In genomic region chr19:46408611-46409039, GRCh38 we compare ENCODE assay signal across 1 cellular context.
TF ChIP-seq lines count a peak whose summit lies in the region.

No MANE protein-coding gene starts in this region.

TF ChIP-seq in GM23338, 12 proteins besides CTCF, POLR2A, EP300 and RAD21 (continued from another document):
- TF ChIP-seq, protein P1, sequence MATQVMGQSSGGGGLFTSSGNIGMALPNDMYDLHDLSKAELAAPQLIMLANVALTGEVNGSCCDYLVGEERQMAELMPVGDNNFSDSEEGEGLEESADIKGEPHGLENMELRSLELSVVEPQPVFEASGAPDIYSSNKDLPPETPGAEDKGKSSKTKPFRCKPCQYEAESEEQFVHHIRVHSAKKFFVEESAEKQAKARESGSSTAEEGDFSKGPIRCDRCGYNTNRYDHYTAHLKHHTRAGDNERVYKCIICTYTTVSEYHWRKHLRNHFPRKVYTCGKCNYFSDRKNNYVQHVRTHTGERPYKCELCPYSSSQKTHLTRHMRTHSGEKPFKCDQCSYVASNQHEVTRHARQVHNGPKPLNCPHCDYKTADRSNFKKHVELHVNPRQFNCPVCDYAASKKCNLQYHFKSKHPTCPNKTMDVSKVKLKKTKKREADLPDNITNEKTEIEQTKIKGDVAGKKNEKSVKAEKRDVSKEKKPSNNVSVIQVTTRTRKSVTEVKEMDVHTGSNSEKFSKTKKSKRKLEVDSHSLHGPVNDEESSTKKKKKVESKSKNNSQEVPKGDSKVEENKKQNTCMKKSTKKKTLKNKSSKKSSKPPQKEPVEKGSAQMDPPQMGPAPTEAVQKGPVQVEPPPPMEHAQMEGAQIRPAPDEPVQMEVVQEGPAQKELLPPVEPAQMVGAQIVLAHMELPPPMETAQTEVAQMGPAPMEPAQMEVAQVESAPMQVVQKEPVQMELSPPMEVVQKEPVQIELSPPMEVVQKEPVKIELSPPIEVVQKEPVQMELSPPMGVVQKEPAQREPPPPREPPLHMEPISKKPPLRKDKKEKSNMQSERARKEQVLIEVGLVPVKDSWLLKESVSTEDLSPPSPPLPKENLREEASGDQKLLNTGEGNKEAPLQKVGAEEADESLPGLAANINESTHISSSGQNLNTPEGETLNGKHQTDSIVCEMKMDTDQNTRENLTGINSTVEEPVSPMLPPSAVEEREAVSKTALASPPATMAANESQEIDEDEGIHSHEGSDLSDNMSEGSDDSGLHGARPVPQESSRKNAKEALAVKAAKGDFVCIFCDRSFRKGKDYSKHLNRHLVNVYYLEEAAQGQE (IDR thresholded peaks at IDR 0.05; ENCODE audit: unreplicated experiment) = no peak
- TF ChIP-seq ZNF114 (CRISPR knock-in tag; IDR thresholded peaks at IDR 0.05) = no peak
- TF ChIP-seq NANOG (IDR thresholded peaks at IDR 0.05; ENCODE audit: borderline replicate concordance) = no peak
- TF ChIP-seq POLR2AphosphoS5 (IDR thresholded peaks at IDR 0.05; ENCODE audit: low read depth) = no peak
- no peak for TF ChIP-seq EZH2phosphoT487 (IDR thresholded peaks at IDR 0.05; ENCODE audit: unreplicated experiment)
- TF ChIP-seq CREB1 (CRISPR knock-in tag; IDR thresholded peaks at IDR 0.05; ENCODE audit: low read depth) = no peak
TF ChIP-seq in GM23338: peak in this region for 0.
